Comparison of ENCODE assay signal across 19 cellular contexts in genomic region chr1:10918531-10918930, GRCh38.
DNase-seq lines count a peak whose midpoint lies in the region; ATAC-seq and TF ChIP-seq lines count a peak whose summit lies in the region.
"Had no signal": no experiment of that assay in that cellular context is flagged by ENCODE, and none has a peak within 500 bp of the region (broad histone marks: within the 10 kb centered on the region; RNA-seq: fewer than 3 reads in every experiment).

No MANE protein-coding gene starts in this region.

- no peak overlapping the region for H3K4me3 Mint-ChIP-seq in activated CD8-positive, alpha-beta T cell treated with anti-CD3 and anti-CD28 coated beads, Interleukin-2, amount 10 ng/mL, durations not matched to agents 7 days and 5 days

- H3K4me3 ChIP-seq in MG63 = no peak overlapping the region
- H3K4me3 ChIP-seq in choroid plexus epithelial cell (ENCODE audit: low read depth, low read length) = no peak overlapping the region
- no peak overlapping the region for H3K4me3 ChIP-seq in osteoblast (ENCODE audit: insufficient read depth, low read length)
- H3K4me3 ChIP-seq: heart left ventricle, Peyer's patch, upper lobe of left lung had no signal

- no peak for ATAC-seq in activated CD8-positive, alpha-beta T cell treated with anti-CD3 and anti-CD28 coated beads, Interleukin-2, amount 10 ng/mL, durations not matched to agents 7 days and 5 days
- ATAC-seq: heart left ventricle, left lobe of liver had no signal

- no peak overlapping the region for H2AFZ ChIP-seq in osteoblast (ENCODE audit: low read length)

- H3K27me3 ChIP-seq in MG63 (no peaks in the 10 kb centered on the region; the same call in 1 of the 2 replicates), osteoblast (ENCODE audit: insufficient read depth, low read length) (peaks cover 29% of the 10 kb centered on the region)
- H3K27me3 ChIP-seq: Peyer's patch, upper lobe of left lung had no signal

- peaks cover 40% of the 10 kb centered on the region for H3K27me3 Mint-ChIP-seq in activated CD8-positive, alpha-beta T cell treated with anti-CD3 and anti-CD28 coated beads, Interleukin-2, amount 10 ng/mL, durations not matched to agents 7 days and 5 days (ENCODE audit: low read depth)

- DNase-seq in DMS79 treated with DMSO at 0.1 percent for 48 hours (lab: John Stamatoyannopoulos, UW) = peak; percentile 59
- DNase-seq in MG63 = peak; percentile 45
- DNase-seq in choroid plexus epithelial cell (ENCODE audit: low read depth) = peak; percentile 67
- DNase-seq in osteoblast (ENCODE audit: insufficient read length, low spot score, missing footprints) = peak; percentile 95
- DNase-seq in activated CD8-positive, alpha-beta T cell treated with anti-CD3 and anti-CD28 coated beads, Interleukin-2, amount 10 ng/mL, durations not matched to agents 7 days and 5 days = no peak
- no peak for DNase-seq in NCI-H1417 (lab: John Stamatoyannopoulos, UW)
- DNase-seq in Ammon's horn (ENCODE audit: low spot score) = no peak
- DNase-seq: activated CD4-positive, alpha-beta T cell treated with anti-CD3 and anti-CD28 coated beads, Interleukin-2, amount 50 U/mL, for 48 hours; activated gamma-delta T cell; cerebellar nuclear complex; GF-D8; KG1; NCI-H146; NCI-H524 treated with DMSO at 0.1 percent for 48 hours; Peyer's patch; upper lobe of left lung had no signal

- CTCF ChIA-PET in activated CD8-positive, alpha-beta T cell treated with anti-CD3 and anti-CD28 coated beads, Interleukin-2, amount 10 ng/mL, durations not matched to agents 7 days and 5 days (lab: Charles Lee) = no interaction called here

- H3K4me1 Mint-ChIP-seq in activated CD8-positive, alpha-beta T cell treated with anti-CD3 and anti-CD28 coated beads, Interleukin-2, amount 10 ng/mL, durations not matched to agents 7 days and 5 days (ENCODE audit: low read depth) = peaks cover 29% of the 10 kb centered on the region

- no peaks in the 10 kb centered on the region for H3K9me3 ChIP-seq in MG63
- H3K9me3 ChIP-seq in osteoblast (ENCODE audit: low read depth, low read length) = no peaks in the 10 kb centered on the region
- H3K9me3 ChIP-seq: heart left ventricle, Peyer's patch, upper lobe of left lung had no signal

- no peaks in the 10 kb centered on the region for H4K20me1 ChIP-seq in osteoblast (ENCODE audit: insufficient read depth, low read length)

- H3K27ac Mint-ChIP-seq in activated CD8-positive, alpha-beta T cell treated with anti-CD3 and anti-CD28 coated beads, Interleukin-2, amount 10 ng/mL, durations not matched to agents 7 days and 5 days = no peak overlapping the region

- no peaks in the 10 kb centered on the region for H3K79me2 ChIP-seq in osteoblast (ENCODE audit: insufficient read depth, low read length)

- H3K9me3 Mint-ChIP-seq in activated CD8-positive, alpha-beta T cell treated with anti-CD3 and anti-CD28 coated beads, Interleukin-2, amount 10 ng/mL, durations not matched to agents 7 days and 5 days (ENCODE audit: insufficient read depth) = no peaks in the 10 kb centered on the region
- H3K9me3 Mint-ChIP-seq: CD8-positive, alpha-beta memory T cell had no signal

- POLR2A ChIA-PET in activated CD8-positive, alpha-beta T cell treated with anti-CD3 and anti-CD28 coated beads, Interleukin-2, amount 10 ng/mL, durations not matched to agents 7 days and 5 days (lab: Charles Lee) = interaction anchor here (0.7 kb wide), 1 partner anchor 14 kb away, joined by 5 read pairs; no protein-coding TSS in a partner anchor

- no peak overlapping the region for H3K4me2 ChIP-seq in osteoblast (ENCODE audit: insufficient read depth, low read length)

- no peaks in the 10 kb centered on the region for H3K36me3 Mint-ChIP-seq in activated CD8-positive, alpha-beta T cell treated with anti-CD3 and anti-CD28 coated beads, Interleukin-2, amount 10 ng/mL, durations not matched to agents 7 days and 5 days (ENCODE audit: low read depth)
- H3K36me3 Mint-ChIP-seq: CD8-positive, alpha-beta memory T cell had no signal

- H3K36me3 ChIP-seq in MG63 (no peaks in the 10 kb centered on the region), osteoblast (ENCODE audit: insufficient read depth, low read length) (no peaks in the 10 kb centered on the region)
- H3K36me3 ChIP-seq: heart left ventricle, Peyer's patch, upper lobe of left lung had no signal

- no peaks in the 10 kb centered on the region for H3K4me1 ChIP-seq in osteoblast (ENCODE audit: insufficient read depth, low read length)
- H3K4me1 ChIP-seq: heart left ventricle, Peyer's patch, upper lobe of left lung had no signal

- no peak overlapping the region for H3K27ac ChIP-seq in osteoblast (ENCODE audit: low read depth, low read length)
- H3K27ac ChIP-seq: heart left ventricle, Peyer's patch, upper lobe of left lung had no signal

- TF ChIP-seq CTCF in choroid plexus epithelial cell (conservative IDR thresholded peaks at IDR 0.05; ENCODE audit: low read depth, low read length) (no peak), osteoblast (IDR thresholded peaks at IDR 0.05; ENCODE audit: extremely low read depth, low read depth, low read length) (no peak)

Comparison
In these comparisons a context has a peak if more than half of its experiments do, and no peak if none do; other contexts are left out.
1. DNase-seq: peak in DMS79 treated with DMSO at 0.1 percent for 48 hours (single experiment), MG63 (single experiment), choroid plexus epithelial cell (single experiment) and osteoblast (single experiment); none in activated CD8-positive, alpha-beta T cell treated with anti-CD3 and anti-CD28 coated beads, Interleukin-2, amount 10 ng/mL, durations not matched to agents 7 days and 5 days (single experiment), NCI-H1417 (0 of 3) and Ammon's horn (single experiment).